In the genomic region with DNA sequence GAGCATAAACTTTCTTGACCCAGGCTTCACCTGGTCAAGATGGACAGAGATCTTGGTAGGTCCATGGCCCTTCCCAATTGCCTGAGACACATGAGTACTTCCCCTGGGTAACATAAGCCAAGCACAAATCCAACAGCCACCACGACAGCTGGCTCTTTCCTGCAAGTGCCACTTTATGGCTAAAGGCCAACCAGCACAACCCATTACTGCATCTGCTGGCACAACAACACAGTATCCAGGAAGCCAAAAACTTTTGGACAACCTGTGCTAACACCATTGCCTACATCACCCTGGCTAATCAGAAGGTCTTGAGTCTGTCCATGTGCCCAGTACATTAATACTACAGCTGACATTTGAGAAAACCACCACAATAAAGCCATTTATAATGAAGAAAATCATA, we compare ENCODE assay signal across 20 cellular contexts.
DNase-seq lines count a peak whose midpoint lies in the region; ATAC-seq and TF ChIP-seq lines count a peak whose summit lies in the region.
"Had no signal": no experiment of that assay in that cellular context is flagged by ENCODE, and none has a peak within 500 bp of the region (broad histone marks: within the 10 kb centered on the region; RNA-seq: fewer than 3 reads in every experiment).

No MANE protein-coding gene starts in this region.

- H3K4me3 ChIP-seq in mesenchymal stem cell (ENCODE audit: insufficient read depth in 1 of 2, low read depth in 1 of 2, low read length in 2 of 2) (no peak overlapping the region), ascending aorta (no peak overlapping the region)
- H3K4me3 ChIP-seq: PC-9, SJSA1 had no signal

- H3K36me3 ChIP-seq in mesenchymal stem cell (ENCODE audit: control insufficient read depth in 1 of 2, insufficient read depth in 2 of 2, low read depth in 1 of 2, low read length in 2 of 2) (no peaks in the 10 kb centered on the region), ascending aorta (no peaks in the 10 kb centered on the region)
- H3K36me3 ChIP-seq: SJSA1 had no signal

- H4K8ac ChIP-seq in mesenchymal stem cell (ENCODE audit: low read length) = no peak overlapping the region

- no peak overlapping the region for H3K18ac ChIP-seq in mesenchymal stem cell (ENCODE audit: low read depth in 1 of 2, low read length in 2 of 2)

- no peak for TF ChIP-seq CTCF in ascending aorta (IDR thresholded peaks at IDR 0.05)

- no peak overlapping the region for H2AFZ ChIP-seq in mesenchymal stem cell (ENCODE audit: low read depth, low read length)
- H2AFZ ChIP-seq: PC-9 had no signal

- intact Hi-C loops in ascending aorta (cut with DNase I) = no loop called here

- H3K9ac ChIP-seq in mesenchymal stem cell (ENCODE audit: low read length) = no peak overlapping the region

- no peak overlapping the region for H3K14ac ChIP-seq in mesenchymal stem cell (ENCODE audit: low read length in 2 of 2)

- peak overlapping the region; percentile 1 for H2AK5ac ChIP-seq in mesenchymal stem cell (ENCODE audit: low read length, severe bottlenecking)

- H3K27ac ChIP-seq in mesenchymal stem cell (ENCODE audit: low read length, poor library complexity, severe bottlenecking) = no peak overlapping the region
- H3K27ac ChIP-seq in ascending aorta = no peak overlapping the region
- H3K27ac ChIP-seq: PC-9, RWPE1, SJSA1 had no signal

- no peak overlapping the region for H2BK5ac ChIP-seq in mesenchymal stem cell (ENCODE audit: low read depth, low read length, poor library complexity, severe bottlenecking)

- DNase-seq in DMS53 (lab: John Stamatoyannopoulos, UW) (peak; percentile 46), DMS53 treated with DMSO at 0.1 percent for 48 hours (lab: John Stamatoyannopoulos, UW; ENCODE audit: unreplicated experiment) (no peak), NCI-H1694 (lab: John Stamatoyannopoulos, UW) (peak; percentile 66), NCI-H69 (lab: John Stamatoyannopoulos, UW) (peak; percentile 62), mesenchymal stem cell (no peak), ascending aorta (ENCODE audit: low spot score in 2 of 2) (no peak), anterior cingulate cortex (lab: John Stamatoyannopoulos, UW) (no peak)
- DNase-seq: 8988T, COR-L47, DMS79, KG1, MV-4-11, NCI-H1436 treated with DMSO at 0.1 percent for 48 hours, NCI-H774, PC-9, T-helper 17 cell had no signal

- H3K79me1 ChIP-seq in mesenchymal stem cell (replicated peaks; ENCODE audit: low read length, poor library complexity, severe bottlenecking) = no peaks in the 10 kb centered on the region

- H3K27me3 ChIP-seq in mesenchymal stem cell (ENCODE audit: control insufficient read depth in 1 of 2, insufficient read depth in 1 of 2, low read length in 2 of 2) (no peaks in the 10 kb centered on the region), ascending aorta (no peaks in the 10 kb centered on the region)
- H3K27me3 ChIP-seq: SJSA1 had no signal

- no peak overlapping the region for H3K4me2 ChIP-seq in mesenchymal stem cell (ENCODE audit: low read length, poor library complexity, severe bottlenecking)
- H3K4me2 ChIP-seq: PC-9 had no signal

- H3K23ac ChIP-seq in mesenchymal stem cell (ENCODE audit: low read length in 2 of 2) = no peak overlapping the region

- no peak overlapping the region for H4K91ac ChIP-seq in mesenchymal stem cell (ENCODE audit: low read length)

- peaks cover 6% of the 10 kb centered on the region for H3K4me1 ChIP-seq in mesenchymal stem cell (ENCODE audit: control insufficient read depth, insufficient read depth, low read depth, low read length)
- no peaks in the 10 kb centered on the region for H3K4me1 ChIP-seq in ascending aorta
- H3K4me1 ChIP-seq: SJSA1 had no signal

- H3K9me3 ChIP-seq in mesenchymal stem cell (ENCODE audit: control insufficient read depth, low read length) (peaks cover 13% of the 10 kb centered on the region), ascending aorta (no peaks in the 10 kb centered on the region)
- H3K9me3 ChIP-seq: SJSA1 had no signal

- no peak overlapping the region for H2BK120ac ChIP-seq in mesenchymal stem cell (ENCODE audit: low read depth, low read length)

- H3K4ac ChIP-seq in mesenchymal stem cell (ENCODE audit: low read depth in 1 of 2, low read length in 2 of 2) = no peak overlapping the region

- no peak overlapping the region for H2BK12ac ChIP-seq in mesenchymal stem cell (ENCODE audit: low read length in 2 of 2)

- ATAC-seq in activated CD4-positive, CD25-positive, alpha-beta regulatory T cell treated with anti-CD3 and anti-CD28 coated beads, Interleukin-2, amount 50 U/mL, for 24 hours = no peak
- ATAC-seq: HepG2, T-helper 17 cell had no signal

- H2BK15ac ChIP-seq in mesenchymal stem cell (ENCODE audit: low read depth, poor library complexity, severe bottlenecking) = no peak overlapping the region

- WGBS in mesenchymal stem cell = 90% methylated on average over 1 of the region's 1 CpG

Comparison
In these comparisons a context has a peak if more than half of its experiments do, and no peak if none do; other contexts are left out.
1. DNase-seq: peak in DMS53 (single experiment), NCI-H1694 (single experiment) and NCI-H69 (single experiment); none in DMS53 treated with DMSO at 0.1 percent for 48 hours (single experiment), mesenchymal stem cell (single experiment), ascending aorta (0 of 2) and anterior cingulate cortex (0 of 58).